Comparison of ENCODE assay signal across 16 cellular contexts in genomic region chr7:124480074-124480820, GRCh38.
DNase-seq lines count a peak whose midpoint lies in the region; ATAC-seq and TF ChIP-seq lines count a peak whose summit lies in the region.
"Had no signal": no experiment of that assay in that cellular context is flagged by ENCODE, and none has a peak within 500 bp of the region (broad histone marks: within the 10 kb centered on the region; RNA-seq: fewer than 3 reads in every experiment).

No MANE protein-coding gene starts in this region.

- no peak overlapping the region for H3K27ac ChIP-seq in testis
- no peak overlapping the region for H3K27ac ChIP-seq in CD8-positive, alpha-beta memory T cell (ENCODE audit: low read depth, low read length)
- H3K27ac ChIP-seq: 22Rv1, BLaER1 had no signal

- H3K4me3 ChIP-seq in testis, result peak overlapping the region; percentile 46 to 53
- H3K4me3 ChIP-seq in CD8-positive, alpha-beta memory T cell (ENCODE audit: low read length), result no peak overlapping the region
- H3K4me3 ChIP-seq: BLaER1, GM12878, HAP-1 had no signal

- TF ChIP-seq CTCF in glutamatergic neuron (IDR thresholded peaks at IDR 0.05; ENCODE audit: partially characterized antibody, unreplicated experiment), result no peak
- TF ChIP-seq CTCF in testis (IDR thresholded peaks at IDR 0.05), result no peak

- no peaks in the 10 kb centered on the region for H3K36me3 Mint-ChIP-seq in glutamatergic neuron (ENCODE audit: unreplicated experiment)
- H3K36me3 Mint-ChIP-seq in activated T-cell treated with anti-CD3 and anti-CD28 coated beads, Interleukin-2, amount 50 U/mL, for 24 hours (ENCODE audit: low read depth), result no peaks in the 10 kb centered on the region
- no peaks in the 10 kb centered on the region for H3K36me3 Mint-ChIP-seq in CD8-positive, alpha-beta memory T cell

- CTCF ChIA-PET in CD8-positive, alpha-beta memory T cell (lab: Charles Lee), result no interaction called here

- no peaks in the 10 kb centered on the region for H3K9me3 ChIP-seq in testis
- H3K9me3 ChIP-seq in CD8-positive, alpha-beta memory T cell (ENCODE audit: low read length), result no peaks in the 10 kb centered on the region
- H3K9me3 ChIP-seq: BLaER1, HAP-1 had no signal

- H3K4me1 ChIP-seq in testis, result no peaks in the 10 kb centered on the region
- H3K4me1 ChIP-seq in CD8-positive, alpha-beta memory T cell (ENCODE audit: insufficient read depth, low read length), result no peaks in the 10 kb centered on the region
- H3K4me1 ChIP-seq: BLaER1, HAP-1 had no signal

- ATAC-seq in left cardiac atrium, result no peak
- ATAC-seq: GM12878, HepG2 had no signal

- no peaks in the 10 kb centered on the region for H3K4me1 Mint-ChIP-seq in glutamatergic neuron (ENCODE audit: low read depth, unreplicated experiment)
- no peaks in the 10 kb centered on the region for H3K4me1 Mint-ChIP-seq in activated T-cell treated with anti-CD3 and anti-CD28 coated beads, Interleukin-2, amount 50 U/mL, for 24 hours (ENCODE audit: low read depth)
- H3K4me1 Mint-ChIP-seq in CD8-positive, alpha-beta memory T cell, result no peaks in the 10 kb centered on the region

- POLR2A ChIA-PET in CD8-positive, alpha-beta memory T cell (lab: Charles Lee), result no interaction called here

- intact Hi-C loops in testis (cut with DNase I; ENCODE audit: low total_unique reads) (no loop called here), left cardiac atrium (cut with DNase I) (no loop called here)

- peak in 2 of 3 experiments; percentile 8 to 19 for DNase-seq in NCI-H1417 (lab: John Stamatoyannopoulos, UW)
- DNase-seq in NCI-H1417 treated with DMSO at 0.1 percent for 48 hours (lab: John Stamatoyannopoulos, UW), result no peak
- peak; percentile 56 for DNase-seq in NCI-H524 treated with DMSO at 0.1 percent for 48 hours (lab: John Stamatoyannopoulos, UW)
- DNase-seq in glutamatergic neuron, result no peak
- peak; percentile 50 for DNase-seq in testis
- DNase-seq in activated T-cell treated with anti-CD3 and anti-CD28 coated beads, Interleukin-2, amount 50 U/mL, for 24 hours, result no peak
- DNase-seq in CD8-positive, alpha-beta memory T cell, result no peak
- no peak for DNase-seq in left cardiac atrium
- DNase-seq: AML-193, Calu3, DMS 273 treated with DMSO at 0.1 percent for 48 hours had no signal

- H3K27me3 Mint-ChIP-seq in glutamatergic neuron (ENCODE audit: unreplicated experiment), result no peaks in the 10 kb centered on the region
- no peaks in the 10 kb centered on the region for H3K27me3 Mint-ChIP-seq in activated T-cell treated with anti-CD3 and anti-CD28 coated beads, Interleukin-2, amount 50 U/mL, for 24 hours
- no peaks in the 10 kb centered on the region for H3K27me3 Mint-ChIP-seq in CD8-positive, alpha-beta memory T cell

- no peaks in the 10 kb centered on the region for H3K36me3 ChIP-seq in testis (ENCODE audit: low read depth, missing control alignments)
- no peaks in the 10 kb centered on the region for H3K36me3 ChIP-seq in CD8-positive, alpha-beta memory T cell (ENCODE audit: insufficient read depth, low read length)
- H3K36me3 ChIP-seq: BLaER1, HAP-1 had no signal

- H3K27me3 ChIP-seq in testis, result no peaks in the 10 kb centered on the region
- no peaks in the 10 kb centered on the region for H3K27me3 ChIP-seq in CD8-positive, alpha-beta memory T cell (ENCODE audit: insufficient read depth, low read length, poor library complexity, severe bottlenecking)
- H3K27me3 ChIP-seq: BLaER1 had no signal

- H3K27ac Mint-ChIP-seq in glutamatergic neuron (ENCODE audit: unreplicated experiment), result peak overlapping the region; percentile 22
- no peak overlapping the region for H3K27ac Mint-ChIP-seq in activated T-cell treated with anti-CD3 and anti-CD28 coated beads, Interleukin-2, amount 50 U/mL, for 24 hours
- no peak overlapping the region for H3K27ac Mint-ChIP-seq in CD8-positive, alpha-beta memory T cell

- no peak overlapping the region for H3K4me3 Mint-ChIP-seq in glutamatergic neuron (ENCODE audit: unreplicated experiment)
- H3K4me3 Mint-ChIP-seq in activated T-cell treated with anti-CD3 and anti-CD28 coated beads, Interleukin-2, amount 50 U/mL, for 24 hours, result no peak overlapping the region
- H3K4me3 Mint-ChIP-seq in CD8-positive, alpha-beta memory T cell, result no peak overlapping the region

- WGBS in testis, 2 donors, result 62 to 69% methylated on average over 24 of the region's 24 CpGs

- no peak for TF ChIP-seq POLR2A in testis (IDR thresholded peaks at IDR 0.05)

- no peaks in the 10 kb centered on the region for H3K9me3 Mint-ChIP-seq in glutamatergic neuron (ENCODE audit: unreplicated experiment)
- H3K9me3 Mint-ChIP-seq in activated T-cell treated with anti-CD3 and anti-CD28 coated beads, Interleukin-2, amount 50 U/mL, for 24 hours, result peaks cover 9% of the 10 kb centered on the region
- peaks cover 2 to 17% (median 9%) of the 10 kb centered on the region in 5 donors for H3K9me3 Mint-ChIP-seq in CD8-positive, alpha-beta memory T cell

Comparison
In these comparisons a context has a peak if more than half of its experiments do, and no peak if none do; other contexts are left out.
1. DNase-seq: peak in NCI-H1417 (2 of 3), NCI-H524 treated with DMSO at 0.1 percent for 48 hours (single experiment) and testis (single experiment); none in NCI-H1417 treated with DMSO at 0.1 percent for 48 hours (single experiment), glutamatergic neuron (single experiment), activated T-cell treated with anti-CD3 and anti-CD28 coated beads, Interleukin-2, amount 50 U/mL, for 24 hours (single experiment), CD8-positive, alpha-beta memory T cell (0 of 5) and left cardiac atrium (single experiment).